Comparison of ENCODE assay signal across 2 cellular contexts in the genomic region with DNA sequence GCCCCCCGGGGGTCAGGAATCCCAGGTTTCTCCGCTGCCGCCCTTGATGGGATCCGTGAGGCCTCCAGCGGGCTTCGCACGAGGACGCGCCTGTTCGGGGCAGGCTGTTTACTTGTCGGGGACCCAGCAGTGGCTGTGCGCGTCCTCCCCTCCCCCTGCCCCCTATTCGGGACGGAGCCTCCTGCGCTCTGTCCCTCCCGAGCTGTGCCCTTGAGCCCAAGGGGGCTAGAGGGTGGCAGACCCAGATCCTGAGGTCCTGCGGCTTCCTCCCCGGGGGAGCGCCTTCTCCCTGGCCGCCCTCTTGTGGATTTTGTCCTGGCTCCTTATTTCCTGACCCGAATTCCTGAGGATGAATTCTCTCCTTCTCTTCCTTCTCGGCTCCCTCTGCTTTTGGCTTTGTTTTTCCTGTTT.
TF ChIP-seq lines count a peak whose summit lies in the region.

No MANE protein-coding gene starts in this region.

TF ChIP-seq in HEK293T, 16 proteins besides CTCF, POLR2A, EP300 and RAD21:
- TF ChIP-seq TARDBP (IDR thresholded peaks at IDR 0.05), result no peak
- peak; percentile 59; the same call in 1 of the 2 replicates for TF ChIP-seq L3MBTL2 (conservative IDR thresholded peaks at IDR 0.05)

TF ChIP-seq in K562, 482 proteins besides CTCF, POLR2A, EP300 and RAD21 (continues in another document):
- TF ChIP-seq E2F6 (IDR thresholded peaks at IDR 0.05; ENCODE audit: borderline replicate concordance in 1 of 2, extremely low read depth in 1 of 2, insufficient read depth in 1 of 2, insufficient read length in 1 of 2, low read depth in 1 of 2, low read length in 1 of 2, poor library complexity in 1 of 2, severe bottlenecking in 1 of 2) (peak; percentile 64 to 80), CTBP1 (IDR thresholded peaks at IDR 0.05; ENCODE audit: borderline replicate concordance) (peak; percentile 44; the same call in 1 of the 2 replicates), RBBP5 (IDR thresholded peaks at IDR 0.05; ENCODE audit: borderline replicate concordance, insufficient read depth, low read length, poor library complexity, severe bottlenecking) (peak; percentile 33), ZBTB7A (IDR thresholded peaks at IDR 0.05; ENCODE audit: borderline replicate concordance, control insufficient read depth, low read depth, low read length) (0 out of 2 replicates have a peak, but pooled peaks have one; percentile 9), MNT (conservative IDR thresholded peaks at IDR 0.05) (0 out of 4 replicates have a peak, but pooled peaks of 1 of the 2 experiments have one; percentile 26), TOE1 (IDR thresholded peaks at IDR 0.05; ENCODE audit: borderline replicate concordance) (0 out of 2 replicates have a peak, but pooled peaks have one; percentile 18), TOE1 (CRISPR knock-in tag; IDR thresholded peaks at IDR 0.05; ENCODE audit: borderline replicate concordance, low read depth) (no peak), EZH2 (IDR thresholded peaks at IDR 0.05; ENCODE audit: borderline replicate concordance, low read depth, low read length) (no peak), RBFOX2 (IDR thresholded peaks at IDR 0.05; ENCODE audit: low read depth, low read length) (0 out of 2 replicates have a peak, but pooled peaks have one; percentile 2), POLR2G (IDR thresholded peaks at IDR 0.05; ENCODE audit: low read depth, low read length) (0 out of 2 replicates have a peak, but pooled peaks have one; percentile 42), ZNF449 (CRISPR knock-in tag; IDR thresholded peaks at IDR 0.05) (no peak), FOS (IDR thresholded peaks at IDR 0.05; ENCODE audit: extremely low read depth, insufficient read length) (no peak), TFAP4 (CRISPR knock-in tag; IDR thresholded peaks at IDR 0.05; ENCODE audit: borderline replicate concordance) (peak; percentile 30; the same call in 1 of the 2 replicates), PRMT5 (CRISPR knock-in tag; IDR thresholded peaks at IDR 0.05) (0 out of 2 replicates have a peak, but pooled peaks have one; percentile 49), SMARCE1 (IDR thresholded peaks at IDR 0.05) (peak; percentile 26; the same call in 1 of the 2 replicates), CTCFL (IDR thresholded peaks at IDR 0.05; ENCODE audit: borderline replicate concordance, insufficient read depth, low read depth, low read length, poor library complexity, severe bottlenecking) (peak; percentile 45), MAZ (CRISPR knock-in tag; conservative IDR thresholded peaks at IDR 0.05 in 1 of 2, IDR thresholded peaks at IDR 0.05 in 1 of 2) (peak in 1 of 2 experiments; percentile 43; a peak in 2 of 4 replicates), FOXK2 (conservative IDR thresholded peaks at IDR 0.05 in 1 of 2, IDR thresholded peaks at IDR 0.05 in 1 of 2; ENCODE audit: low read depth in 2 of 2) (peak; percentile 50 to 71; a peak in 2 of 4 replicates), ZNF12 (CRISPR knock-in tag; IDR thresholded peaks at IDR 0.05) (no peak), ZNF57 (CRISPR knock-in tag; IDR thresholded peaks at IDR 0.05) (no peak), HDAC2 (IDR thresholded peaks at IDR 0.05) (peak; percentile 30; the same call in 1 of the 2 replicates), RB1 (IDR thresholded peaks at IDR 0.05; ENCODE audit: low read depth) (peak; percentile 34; the same call in 1 of the 2 replicates), PPARD (CRISPR knock-in tag; IDR thresholded peaks at IDR 0.05) (no peak), L3MBTL2 (IDR thresholded peaks at IDR 0.05) (peak; percentile 89), SAP30 (IDR thresholded peaks at IDR 0.05; ENCODE audit: borderline replicate concordance, insufficient read depth, low read depth, low read length, poor library complexity, severe bottlenecking) (peak; percentile 37), ZNF445 (CRISPR knock-in tag; IDR thresholded peaks at IDR 0.05; ENCODE audit: low read depth) (no peak), SMARCC2 (IDR thresholded peaks at IDR 0.05; ENCODE audit: low read depth) (no peak), MYC (IDR thresholded peaks at IDR 0.05; ENCODE audit: low read depth, low read length) (0 out of 2 replicates have a peak, but pooled peaks have one; percentile 18), MYC (CRISPR knock-in tag; IDR thresholded peaks at IDR 0.05; ENCODE audit: borderline replicate concordance, low read depth) (no peak), HDAC1 (IDR thresholded peaks at IDR 0.05) (peak in 1 of 2 experiments; percentile 28; a peak in 1 of 4 replicates)
- TF ChIP-seq, protein P1, sequence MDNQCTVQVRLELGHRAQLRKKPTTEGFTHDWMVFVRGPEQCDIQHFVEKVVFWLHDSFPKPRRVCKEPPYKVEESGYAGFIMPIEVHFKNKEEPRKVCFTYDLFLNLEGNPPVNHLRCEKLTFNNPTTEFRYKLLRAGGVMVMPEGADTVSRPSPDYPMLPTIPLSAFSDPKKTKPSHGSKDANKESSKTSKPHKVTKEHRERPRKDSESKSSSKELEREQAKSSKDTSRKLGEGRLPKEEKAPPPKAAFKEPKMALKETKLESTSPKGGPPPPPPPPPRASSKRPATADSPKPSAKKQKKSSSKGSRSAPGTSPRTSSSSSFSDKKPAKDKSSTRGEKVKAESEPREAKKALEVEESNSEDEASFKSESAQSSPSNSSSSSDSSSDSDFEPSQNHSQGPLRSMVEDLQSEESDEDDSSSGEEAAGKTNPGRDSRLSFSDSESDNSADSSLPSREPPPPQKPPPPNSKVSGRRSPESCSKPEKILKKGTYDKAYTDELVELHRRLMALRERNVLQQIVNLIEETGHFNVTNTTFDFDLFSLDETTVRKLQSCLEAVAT (IDR thresholded peaks at IDR 0.05), result peak in 1 of 2 experiments; percentile 40; a peak in 1 of 4 replicates
- TF ChIP-seq, protein P2, sequence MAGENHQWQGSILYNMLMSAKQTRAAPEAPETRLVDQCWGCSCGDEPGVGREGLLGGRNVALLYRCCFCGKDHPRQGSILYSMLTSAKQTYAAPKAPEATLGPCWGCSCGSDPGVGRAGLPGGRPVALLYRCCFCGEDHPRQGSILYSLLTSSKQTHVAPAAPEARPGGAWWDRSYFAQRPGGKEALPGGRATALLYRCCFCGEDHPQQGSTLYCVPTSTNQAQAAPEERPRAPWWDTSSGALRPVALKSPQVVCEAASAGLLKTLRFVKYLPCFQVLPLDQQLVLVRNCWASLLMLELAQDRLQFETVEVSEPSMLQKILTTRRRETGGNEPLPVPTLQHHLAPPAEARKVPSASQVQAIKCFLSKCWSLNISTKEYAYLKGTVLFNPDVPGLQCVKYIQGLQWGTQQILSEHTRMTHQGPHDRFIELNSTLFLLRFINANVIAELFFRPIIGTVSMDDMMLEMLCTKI (IDR thresholded peaks at IDR 0.05; ENCODE audit: partially characterized antibody), result no peak
- TF ChIP-seq, protein P3, sequence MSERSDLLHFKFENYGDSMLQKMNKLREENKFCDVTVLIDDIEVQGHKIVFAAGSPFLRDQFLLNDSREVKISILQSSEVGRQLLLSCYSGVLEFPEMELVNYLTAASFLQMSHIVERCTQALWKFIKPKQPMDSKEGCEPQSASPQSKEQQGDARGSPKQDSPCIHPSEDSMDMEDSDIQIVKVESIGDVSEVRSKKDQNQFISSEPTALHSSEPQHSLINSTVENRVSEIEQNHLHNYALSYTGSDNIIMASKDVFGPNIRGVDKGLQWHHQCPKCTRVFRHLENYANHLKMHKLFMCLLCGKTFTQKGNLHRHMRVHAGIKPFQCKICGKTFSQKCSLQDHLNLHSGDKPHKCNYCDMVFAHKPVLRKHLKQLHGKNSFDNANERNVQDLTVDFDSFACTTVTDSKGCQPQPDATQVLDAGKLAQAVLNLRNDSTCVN (CRISPR knock-in tag; IDR thresholded peaks at IDR 0.05), result no peak
